Comparison of ENCODE assay signal across 18 cellular contexts in the genomic region with DNA sequence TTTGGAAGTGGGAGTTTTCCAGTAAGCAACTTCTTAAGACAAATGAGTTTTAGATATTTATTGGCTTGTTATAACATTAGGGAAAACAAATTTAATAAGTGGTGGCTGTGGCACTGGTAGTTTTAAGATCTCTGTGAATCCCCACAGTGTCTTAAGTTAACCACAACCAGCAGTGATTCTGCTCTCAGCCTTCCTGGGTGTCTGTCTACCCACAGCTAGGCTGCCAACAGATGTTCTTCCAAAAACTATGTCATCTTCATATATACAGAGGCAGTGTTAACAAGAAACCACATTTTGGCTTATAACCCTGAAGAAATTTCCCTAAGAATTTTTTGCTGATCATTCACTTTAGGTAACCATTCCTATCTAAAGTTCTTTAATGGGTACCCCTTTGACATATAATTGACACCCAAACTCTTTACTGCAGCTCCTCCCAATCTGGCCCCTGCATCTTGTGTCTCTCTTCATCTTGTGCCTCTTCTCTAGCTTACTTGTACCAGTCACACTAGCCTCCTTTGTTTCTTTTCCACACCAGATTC. TPM values are rescaled to one million over a fixed set of nuclear protein-coding genes. Genes with fewer than 3 reads are reported as not detected.
DNase-seq lines count a peak whose midpoint lies in the region; ATAC-seq, FAIRE-seq and TF ChIP-seq lines count a peak whose summit lies in the region.
"Had no signal": no experiment of that assay in that cellular context is flagged by ENCODE, and none has a peak within 500 bp of the region (broad histone marks: within the 10 kb centered on the region; RNA-seq: fewer than 3 reads in every experiment).

No MANE protein-coding gene starts in this region.

- intact Hi-C loops in tibial artery (cut with DNase I; ENCODE audit: low total_unique reads), result no loop called here

- H3K27ac Mint-ChIP-seq in CD4-positive, CD25-positive, alpha-beta regulatory T cell, result peak overlapping the region in 2 of 3 donors; percentile 0 to 31
- H3K27ac Mint-ChIP-seq in activated T-helper 17 cell treated with anti-CD3 and anti-CD28 coated beads, Interleukin-2, amount 50 U/mL, for 72 hours, result peak overlapping the region; percentile 41

- no peak overlapping the region for H2BK120ac ChIP-seq in mesenchymal stem cell (ENCODE audit: low read depth, low read length)

- no peak overlapping the region for H3K4me3 ChIP-seq in CD4-positive, CD25-positive, alpha-beta regulatory T cell (ENCODE audit: low read depth, low read length)
- H3K4me3 ChIP-seq in GM12865 (ENCODE audit: low read depth, low read length), result no peak overlapping the region
- no peak overlapping the region for H3K4me3 ChIP-seq in mesenchymal stem cell (ENCODE audit: insufficient read depth in 1 of 2, low read depth in 1 of 2, low read length in 2 of 2)
- H3K4me3 ChIP-seq in tibial artery, result no peak overlapping the region
- H3K4me3 ChIP-seq: Peyer's patch, uterus had no signal

- no peak overlapping the region for H3K27ac ChIP-seq in CD4-positive, CD25-positive, alpha-beta regulatory T cell (ENCODE audit: insufficient read depth, low read length, poor library complexity, severe bottlenecking)
- H3K27ac ChIP-seq in mesenchymal stem cell (ENCODE audit: low read length, poor library complexity, severe bottlenecking), result no peak overlapping the region
- H3K27ac ChIP-seq in tibial artery, result no peak overlapping the region
- H3K27ac ChIP-seq: epithelial cell of prostate, HL-60, Peyer's patch, uterus had no signal

- DNase-seq in CD4-positive, CD25-positive, alpha-beta regulatory T cell, result no peak
- DNase-seq in GM12865 (ENCODE audit: low read depth), result peak; percentile 24
- peak; percentile 50 for DNase-seq in mesenchymal stem cell
- no peak for DNase-seq in RCC 7860 (ENCODE audit: low spot score)
- DNase-seq in tibial artery, result no peak
- DNase-seq in hippocampal formation (lab: John Stamatoyannopoulos, UW), result no peak
- DNase-seq: activated naive CD4-positive, alpha-beta T cell; NCI-H1930; NCI-H526 treated with DMSO at 0.1 percent for 48 hours; Peyer's patch; retina; stimulated activated naive CD8-positive, alpha-beta T cell treated with anti-CD3 and anti-CD28 coated beads, Interleukin-15, Interleukin-2, amounts not matched to agents 100 U/mL and 50 U/mL, for 24 hours; uterus had no signal

- peaks cover 55% of the 10 kb centered on the region for H3K36me3 Mint-ChIP-seq in CD4-positive, CD25-positive, alpha-beta regulatory T cell
- H3K36me3 Mint-ChIP-seq in activated T-helper 17 cell treated with anti-CD3 and anti-CD28 coated beads, Interleukin-2, amount 50 U/mL, for 72 hours (ENCODE audit: low read depth), result peaks cover 99% of the 10 kb centered on the region

- peaks cover 34 to 53% (median 38%) of the 10 kb centered on the region in 4 donors for H3K4me1 Mint-ChIP-seq in CD4-positive, CD25-positive, alpha-beta regulatory T cell
- peaks cover 41% of the 10 kb centered on the region for H3K4me1 Mint-ChIP-seq in activated T-helper 17 cell treated with anti-CD3 and anti-CD28 coated beads, Interleukin-2, amount 50 U/mL, for 72 hours

- H3K4me2 ChIP-seq in mesenchymal stem cell (ENCODE audit: low read length, poor library complexity, severe bottlenecking), result no peak overlapping the region

- peaks cover 15% of the 10 kb centered on the region for H3K79me1 ChIP-seq in mesenchymal stem cell (replicated peaks; ENCODE audit: low read length, poor library complexity, severe bottlenecking)

- H3K14ac ChIP-seq in mesenchymal stem cell (ENCODE audit: low read length in 2 of 2), result no peak overlapping the region

- H3K4me3 Mint-ChIP-seq in CD4-positive, CD25-positive, alpha-beta regulatory T cell, result no peak overlapping the region
- H3K4me3 Mint-ChIP-seq in activated T-helper 17 cell treated with anti-CD3 and anti-CD28 coated beads, Interleukin-2, amount 50 U/mL, for 72 hours, result no peak overlapping the region

- no peak overlapping the region for H3K4ac ChIP-seq in mesenchymal stem cell (ENCODE audit: low read depth in 1 of 2, low read length in 2 of 2)

- no peak overlapping the region for H2BK5ac ChIP-seq in mesenchymal stem cell (ENCODE audit: low read depth, low read length, poor library complexity, severe bottlenecking)

- H2AK5ac ChIP-seq in mesenchymal stem cell (ENCODE audit: low read length, severe bottlenecking), result peak overlapping the region; percentile 36

- no peak overlapping the region for H3K23ac ChIP-seq in mesenchymal stem cell (ENCODE audit: low read length in 2 of 2)

- peaks cover 21% of the 10 kb centered on the region for H3K4me1 ChIP-seq in CD4-positive, CD25-positive, alpha-beta regulatory T cell (ENCODE audit: control insufficient read depth, insufficient read depth, low read length, poor library complexity, severe bottlenecking)
- no peaks in the 10 kb centered on the region for H3K4me1 ChIP-seq in mesenchymal stem cell (ENCODE audit: control insufficient read depth, insufficient read depth, low read depth, low read length)
- H3K4me1 ChIP-seq in tibial artery, result peaks cover 0 to 35% (median 16%) of the 10 kb centered on the region in 4 donors
- H3K4me1 ChIP-seq: uterus had no signal

- no peak overlapping the region for H4K91ac ChIP-seq in mesenchymal stem cell (ENCODE audit: low read length)

- H3K18ac ChIP-seq in mesenchymal stem cell (ENCODE audit: low read depth in 1 of 2, low read length in 2 of 2), result no peak overlapping the region

- H2BK12ac ChIP-seq in mesenchymal stem cell (ENCODE audit: low read length in 2 of 2), result no peak overlapping the region

- no peak for TF ChIP-seq CTCF in GM12865 (IDR thresholded peaks at IDR 0.05; ENCODE audit: insufficient read depth, low read depth, low read length, missing control alignments)
- no peak for TF ChIP-seq CTCF in tibial artery (IDR thresholded peaks at IDR 0.05)

- no peak for FAIRE-seq in RCC 7860 (lab: Jason Lieb, UNC)
- FAIRE-seq: G401.6, H54 had no signal

- peaks cover 64% of the 10 kb centered on the region for H3K36me3 ChIP-seq in CD4-positive, CD25-positive, alpha-beta regulatory T cell (ENCODE audit: control insufficient read depth, insufficient read depth, low read length)
- H3K36me3 ChIP-seq in mesenchymal stem cell (ENCODE audit: control insufficient read depth in 1 of 2, insufficient read depth in 2 of 2, low read depth in 1 of 2, low read length in 2 of 2) (peaks cover 12 to 86% of the 10 kb centered on the region in 2 experiments), tibial artery (peaks cover 28 to 40% (median 37%) of the 10 kb centered on the region in 3 donors)
- H3K36me3 ChIP-seq: uterus had no signal

- H2BK15ac ChIP-seq in mesenchymal stem cell (ENCODE audit: low read depth, poor library complexity, severe bottlenecking), result no peak overlapping the region

- H3K9ac ChIP-seq in mesenchymal stem cell (ENCODE audit: low read length), result no peak overlapping the region

- H4K8ac ChIP-seq in mesenchymal stem cell (ENCODE audit: low read length), result no peak overlapping the region

- no peaks in the 10 kb centered on the region for H3K27me3 Mint-ChIP-seq in CD4-positive, CD25-positive, alpha-beta regulatory T cell
- H3K27me3 Mint-ChIP-seq in activated T-helper 17 cell treated with anti-CD3 and anti-CD28 coated beads, Interleukin-2, amount 50 U/mL, for 72 hours, result no peaks in the 10 kb centered on the region

- no peaks in the 10 kb centered on the region for H3K9me3 Mint-ChIP-seq in CD4-positive, CD25-positive, alpha-beta regulatory T cell
- H3K9me3 Mint-ChIP-seq in activated T-helper 17 cell treated with anti-CD3 and anti-CD28 coated beads, Interleukin-2, amount 50 U/mL, for 72 hours, result no peaks in the 10 kb centered on the region

- no peak overlapping the region for H2AFZ ChIP-seq in mesenchymal stem cell (ENCODE audit: low read depth, low read length)

- H3K9me3 ChIP-seq in CD4-positive, CD25-positive, alpha-beta regulatory T cell (ENCODE audit: control insufficient read depth in 2 of 2, low read length in 2 of 2), result no peaks in the 10 kb centered on the region
- H3K9me3 ChIP-seq in mesenchymal stem cell (ENCODE audit: control insufficient read depth, low read length) (no peaks in the 10 kb centered on the region), tibial artery (no peaks in the 10 kb centered on the region)
- H3K9me3 ChIP-seq: Peyer's patch, uterus had no signal

- no peak for ATAC-seq in CD4-positive, CD25-positive, alpha-beta regulatory T cell (ENCODE audit: low read depth in 2 of 2)
- ATAC-seq in activated T-helper 17 cell treated with anti-CD3 and anti-CD28 coated beads, Interleukin-2, amount 50 U/mL, for 72 hours (replicated peaks), result peak; percentile 48
- ATAC-seq: stimulated activated naive CD8-positive, alpha-beta T cell treated with anti-CD3 and anti-CD28 coated beads, Interleukin-15, Interleukin-2, amounts not matched to agents 100 U/mL and 50 U/mL, for 24 hours had no signal

- no peaks in the 10 kb centered on the region for H3K27me3 ChIP-seq in CD4-positive, CD25-positive, alpha-beta regulatory T cell (ENCODE audit: control insufficient read depth, insufficient read depth, low read length)
- H3K27me3 ChIP-seq in mesenchymal stem cell (ENCODE audit: control insufficient read depth in 1 of 2, insufficient read depth in 1 of 2, low read length in 2 of 2) (no peaks in the 10 kb centered on the region), tibial artery (no peaks in the 10 kb centered on the region)
- H3K27me3 ChIP-seq: Peyer's patch, uterus had no signal

RNA-seq across cellular contexts. Expression of a gene that starts 52.7 kb away (rescaled TPM):
- total RNA-seq in CD4-positive, CD25-positive, alpha-beta regulatory T cell, result 50.0 TPM
- polyA plus RNA-seq in CD4-positive, CD25-positive, alpha-beta regulatory T cell, result 10 to 100 TPM in 1 of 4 donors, 1 to 10 TPM in 3; 9.2 to 11.4 (median 9.6) TPM
- 10 to 100 TPM; 62.4 to 82.8 TPM for total RNA-seq in activated T-helper 17 cell treated with anti-CD3 and anti-CD28 coated beads, Interleukin-2, amount 50 U/mL, for 72 hours
- polyA plus RNA-seq in mesenchymal stem cell (2013, experiment 1 of 2), result 68.4 TPM
- polyA plus RNA-seq in mesenchymal stem cell (2013, experiment 2 of 2), result 65.1 TPM

RNA-seq across cellular contexts. Expression of a gene that starts 56.0 kb away (rescaled TPM):
- 540 TPM for total RNA-seq in CD4-positive, CD25-positive, alpha-beta regulatory T cell
- 10 to 100 TPM; 30.4 to 36.1 (median 33.0) TPM for polyA plus RNA-seq in CD4-positive, CD25-positive, alpha-beta regulatory T cell
- total RNA-seq in activated T-helper 17 cell treated with anti-CD3 and anti-CD28 coated beads, Interleukin-2, amount 50 U/mL, for 72 hours, result 100 to 1,000 TPM; 184 to 628 TPM
- 44.2 TPM for polyA plus RNA-seq in mesenchymal stem cell (2013, experiment 1 of 2)
- 42.6 TPM for polyA plus RNA-seq in mesenchymal stem cell (2013, experiment 2 of 2)

Comparison
In these comparisons a context has a peak if more than half of its experiments do, and no peak if none do; other contexts are left out.
1. DNase-seq: peak in GM12865 (single experiment) and mesenchymal stem cell (single experiment); none in CD4-positive, CD25-positive, alpha-beta regulatory T cell (0 of 3), RCC 7860 (single experiment), tibial artery (0 of 2) and hippocampal formation (0 of 2).